7 cellular contexts compared by ENCODE assay signal in genomic region chr7:2109936-2110585, GRCh38.
DNase-seq lines count a peak whose midpoint lies in the region; ATAC-seq and TF ChIP-seq lines count a peak whose summit lies in the region.

No MANE protein-coding gene starts in this region.

- H3F3A ChIP-seq in GM23248 (ENCODE audit: insufficient read depth) (0 out of 2 replicates have a peak, but pooled peaks cover 4% of the 10 kb centered on the region), OCI-LY1 (ENCODE audit: insufficient read depth, low read length) (no peaks in the 10 kb centered on the region)

- H2AFZ ChIP-seq in GM23248 (no peak overlapping the region), OCI-LY1 (ENCODE audit: low read length) (no peak overlapping the region)

- peaks cover 44% of the 10 kb centered on the region for H3K4me1 Mint-ChIP-seq in activated naive CD8-positive, alpha-beta T cell (ENCODE audit: low read depth)

- no peak for ATAC-seq in GM18907 (IDR thresholded peaks at IDR 0.05; ENCODE audit: unreplicated experiment)

- H3K36me3 ChIP-seq in GM23248 (ENCODE audit: low read depth) (no peaks in the 10 kb centered on the region), OCI-LY1 (ENCODE audit: insufficient read depth, low read length) (peaks cover 13% of the 10 kb centered on the region; the same call in 1 of the 2 replicates)

- WGBS in GM23248 (ENCODE audit: low coverage in 1 of 2, low lambda C conversion rate in 2 of 2, missing lambda C conversion rate in 2 of 2), 2 experiments = 57 to 60% methylated on average over 28 of the region's 28 CpGs

- H3K36me3 Mint-ChIP-seq in activated naive CD8-positive, alpha-beta T cell = peaks cover 3% of the 10 kb centered on the region

- H3K4me3 Mint-ChIP-seq in activated naive CD8-positive, alpha-beta T cell = peak overlapping the region; percentile 68

- H3K27ac ChIP-seq in GM23248 (peak overlapping the region; percentile 69), OCI-LY1 (ENCODE audit: low read depth, low read length, poor library complexity, severe bottlenecking) (peak overlapping the region; percentile 94)

- no peaks in the 10 kb centered on the region for H3K9me3 Mint-ChIP-seq in activated naive CD8-positive, alpha-beta T cell (ENCODE audit: low read depth)

- no peak overlapping the region for H3K4me3 ChIP-seq in GM23248
- peak overlapping the region; percentile 60 for H3K4me3 ChIP-seq in OCI-LY1 (ENCODE audit: low read depth, low read length, poor library complexity, severe bottlenecking)

- H3K4me2 ChIP-seq in GM23248 (ENCODE audit: unreplicated experiment) = no peak overlapping the region
- peak overlapping the region; percentile 86 for H3K4me2 ChIP-seq in OCI-LY1 (ENCODE audit: low read length)

- no peaks in the 10 kb centered on the region for H3K27me3 Mint-ChIP-seq in activated naive CD8-positive, alpha-beta T cell

- H3K4me1 ChIP-seq in GM23248 (ENCODE audit: insufficient read depth) (peaks cover 19% of the 10 kb centered on the region), OCI-LY1 (ENCODE audit: insufficient read depth, low read length, severe bottlenecking) (peaks cover 79% of the 10 kb centered on the region)

- DNase-seq in GM23248 (peak; percentile 97), kidney tubule cell (ENCODE audit: low spot score) (peak; percentile 97), NCI-H1092 treated with DMSO at 0.1 percent for 48 hours (lab: John Stamatoyannopoulos, UW) (no peak)
- peak; percentile 37 for DNase-seq in stimulated activated CD8-positive, alpha-beta memory T cell treated with anti-CD3 and anti-CD28 coated beads, Interleukin-7, amount 100 ng/mL, for 24 hours (ENCODE audit: low read depth)

- H3K27me3 ChIP-seq in GM23248 (replicated peaks; ENCODE audit: insufficient read depth) (no peaks in the 10 kb centered on the region), OCI-LY1 (ENCODE audit: insufficient read depth, low read length) (no peaks in the 10 kb centered on the region)

- H3K9ac ChIP-seq in GM23248 = no peak overlapping the region
- H3K9ac ChIP-seq in OCI-LY1 (ENCODE audit: low read length) = peak overlapping the region; percentile 78

- H3K79me2 ChIP-seq in GM23248 (ENCODE audit: insufficient read depth) (peaks cover 13% of the 10 kb centered on the region), OCI-LY1 (ENCODE audit: insufficient read depth, low read length) (no peaks in the 10 kb centered on the region)

- in situ Hi-C loops in GM23248 (cut with MboI) = no loop called here

- H3K9me3 ChIP-seq in GM23248 (ENCODE audit: low read depth) = no peaks in the 10 kb centered on the region
- no peaks in the 10 kb centered on the region for H3K9me3 ChIP-seq in OCI-LY1 (ENCODE audit: low read length)

- H3K9me2 ChIP-seq in GM23248 (ENCODE audit: insufficient read depth) (no peaks in the 10 kb centered on the region), OCI-LY1 (ENCODE audit: low read depth, low read length) (no peaks in the 10 kb centered on the region)

- no peak for TF ChIP-seq CTCF in OCI-LY1 (IDR thresholded peaks at IDR 0.05; ENCODE audit: low read length)

- peak overlapping the region; percentile 72 for H3K27ac Mint-ChIP-seq in activated naive CD8-positive, alpha-beta T cell

- H4K20me1 ChIP-seq in GM23248 (ENCODE audit: insufficient read depth) = no peaks in the 10 kb centered on the region
- H4K20me1 ChIP-seq in OCI-LY1 (ENCODE audit: insufficient read depth, low read length) = no peaks in the 10 kb centered on the region
